8 cellular contexts compared by ENCODE assay signal in genomic region chr10:68074775-68075549, GRCh38. TPM values are rescaled to one million over a fixed set of nuclear protein-coding genes. Genes with fewer than 3 reads are reported as not detected.
DNase-seq lines count a peak whose midpoint lies in the region; ATAC-seq and TF ChIP-seq lines count a peak whose summit lies in the region.

TSS of gene HERC4 (minus strand) at chr10:68075283. CDS start at chr10:68073108, 2,175 bp downstream.

- peaks cover 2 to 50% (median 34%) of the 10 kb centered on the region in 9 donors for H3K4me1 ChIP-seq in heart right ventricle

- peak; percentile 97 for ATAC-seq in HG02610 (IDR thresholded peaks at IDR 0.05; ENCODE audit: unreplicated experiment)
- peak; percentile 98 to 99 (median 99) for ATAC-seq in heart right ventricle

- peaks cover 22% of the 10 kb centered on the region for H3K4me1 Mint-ChIP-seq in type B pancreatic cell (ENCODE audit: unreplicated experiment)

- H3K27me3 ChIP-seq in heart right ventricle = no peaks in the 10 kb centered on the region

- DNase-seq in NCI-H1092 treated with DMSO at 0.1 percent for 48 hours (lab: John Stamatoyannopoulos, UW) (peak; percentile 87), amniotic epithelial cell (ENCODE audit: low read depth) (peak; percentile 93), heart right ventricle (peak; percentile 96), posterior cingulate gyrus (peak; percentile 86 to 98 (median 90)), type B pancreatic cell (ENCODE audit: extremely low spot score, unreplicated experiment) (peak; percentile 92)

- TF ChIP-seq CTCF in GM12875 (IDR thresholded peaks at IDR 0.05; ENCODE audit: borderline replicate concordance, insufficient read depth, low read depth, low read length) (no peak), heart right ventricle (IDR thresholded peaks at IDR 0.05) (no peak), type B pancreatic cell (conservative IDR thresholded peaks at IDR 0.05) (no peak)

- H3K27me3 Mint-ChIP-seq in type B pancreatic cell = no peaks in the 10 kb centered on the region

- H3K36me3 Mint-ChIP-seq in type B pancreatic cell = peaks cover 8% of the 10 kb centered on the region

- peaks cover 0 to 14% (median 0%) of the 10 kb centered on the region in 9 donors for H3K36me3 ChIP-seq in heart right ventricle

- 0% methylated on average over 58 to 64 of the region's 64 CpGs for WGBS in heart right ventricle, 2 donors

- peak within 1 kb of the TSS; percentile 99 for H3K4me3 Mint-ChIP-seq in type B pancreatic cell

- H3K27ac ChIP-seq in heart right ventricle = peak within 1 kb of the TSS; percentile 94 to 99 (median 98)

- H3K9me3 Mint-ChIP-seq in type B pancreatic cell = no peaks in the 10 kb centered on the region

- intact Hi-C loops in T-helper 1 cell treated with Interleukin-12 subunit alpha and Interleukin-12 subunit beta and Interleukin-4 antibody, amounts not matched to agents 30 ng/mL and 1 ng/mL, for 36 hours (cut with micrococcal nuclease) = loop anchor here (1.0 to 10.0 kb wide), 14 partner anchors 9 to 1050 kb away; partner anchors contain the start of genes CCAR1, DDX50, DNA2 and RUFY2
- intact Hi-C loops in heart right ventricle (cut with DNase I) (loop anchor here in 4 of 10 donors (5.0 to 10.0 kb wide), 5 partner anchors 188 to 260 kb away; partner anchors contain the start of genes HNRNPH3 (in 2 of the 4), PBLD (in 2 of the 4) and SIRT1 (in 2 of the 4)), posterior cingulate gyrus (cut with DNase I) (loop anchor here (1.0 to 2.0 kb wide), 2 partner anchors 191 to 258 kb away; partner anchors contain the start of genes HNRNPH3, PBLD and SIRT1)

- H3K4me3 ChIP-seq in GM12875 (ENCODE audit: low read depth, low read length) = peak within 1 kb of the TSS; percentile 85
- peak within 1 kb of the TSS; percentile 76 to 98 (median 94) for H3K4me3 ChIP-seq in heart right ventricle

- H3K27ac Mint-ChIP-seq in type B pancreatic cell = peak within 1 kb of the TSS; percentile 97

- H3K9me3 ChIP-seq in heart right ventricle = no peaks in the 10 kb centered on the region

RNA-seq across cellular contexts. Expression of gene HERC4, which starts in this region (rescaled TPM):
- 63.6 and 68.0 TPM in 2 replicates for total RNA-seq in T-helper 1 cell treated with Interleukin-12 subunit alpha and Interleukin-12 subunit beta and Interleukin-4 antibody, amounts not matched to agents 30 ng/mL and 1 ng/mL, for 36 hours
- total RNA-seq in heart right ventricle = 10 to 100 TPM; 23.3 to 42.1 (median 32.3) TPM
- 10 to 100 TPM in 1 of 2 donors, 1 to 10 TPM in 1; 10.0 to 18.5 TPM for polyA plus RNA-seq in heart right ventricle
- 37.2 and 50.5 TPM in 2 replicates for total RNA-seq in type B pancreatic cell (ENCODE audit: low replicate concordance)

Comparison
In these comparisons a context has a peak if more than half of its experiments do, and no peak if none do; other contexts are left out.
1. Peak in every context shown above with its lines: DNase-seq, ATAC-seq, H3K4me3 ChIP-seq and H3K27ac ChIP-seq.